Comparison of ENCODE assay signal across 8 cellular contexts in the genomic region with DNA sequence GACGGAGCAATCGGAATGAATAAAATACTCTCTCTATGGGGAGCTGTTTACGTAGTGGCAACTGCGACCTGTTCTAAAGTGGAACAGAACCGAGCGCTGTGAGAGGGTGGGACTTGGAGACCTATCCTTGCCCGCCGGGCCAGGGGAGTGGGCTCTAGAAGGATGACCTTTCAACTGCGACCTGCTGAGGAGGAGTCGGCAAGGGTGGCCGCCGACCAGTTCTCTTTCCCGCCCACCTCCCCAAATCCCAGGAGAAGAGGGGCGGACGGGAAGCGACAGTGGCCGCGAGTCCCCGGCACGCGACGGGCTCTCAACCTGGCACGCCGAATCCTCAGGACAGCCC. TPM values are rescaled to one million over a fixed set of nuclear protein-coding genes. Genes with fewer than 3 reads are reported as not detected.
DNase-seq lines count a peak whose midpoint lies in the region; ATAC-seq, FAIRE-seq and TF ChIP-seq lines count a peak whose summit lies in the region.

No MANE protein-coding gene starts in this region.

- H3K4me3 Mint-ChIP-seq in Caco-2 (ENCODE audit: unreplicated experiment) (peak overlapping the region; percentile 83), memory B cell (peak overlapping the region; percentile 96)

- ATAC-seq in GM21526 (IDR thresholded peaks at IDR 0.05; ENCODE audit: low FRiP score, unreplicated experiment) (peak; percentile 28), memory B cell (ENCODE audit: low read depth) (peak; percentile 35)
- ATAC-seq in activated CD4-positive, CD25-positive, alpha-beta regulatory T cell treated with anti-CD3 and anti-CD28 coated beads, Interleukin-2, amount 50 U/mL, for 24 hours, result peak; percentile 18 to 27

- H3K4me1 Mint-ChIP-seq in Caco-2 (ENCODE audit: low read depth, unreplicated experiment), result peaks cover 2% of the 10 kb centered on the region
- H3K4me1 Mint-ChIP-seq in memory B cell, result peaks cover 16% of the 10 kb centered on the region

- H3K27me3 ChIP-seq in Caco-2 (replicated peaks; ENCODE audit: control insufficient read depth, insufficient read depth, low read length) (no peaks in the 10 kb centered on the region), dorsolateral prefrontal cortex (no peaks in the 10 kb centered on the region)

- H3K9me3 ChIP-seq in Caco-2, result no peaks in the 10 kb centered on the region

- POLR2A ChIA-PET in Caco-2 (lab: Charles Lee), result interaction anchor here (1.5 kb wide), 1 partner anchor 553 kb away, joined by 3 read pairs; a partner anchor contains a TSS

- intact Hi-C loops in Caco-2 (cut with micrococcal nuclease; ENCODE audit: unreplicated experiment) (loop anchor here (1.0 to 10.0 kb wide), 7 partner anchors 22 to 760 kb away; a partner anchor contains a TSS), dorsolateral prefrontal cortex (cut with DNase I) (loop anchor here (1.0 to 10.0 kb wide), 7 partner anchors 31 to 553 kb away; a partner anchor contains a TSS)

- H3K9me3 Mint-ChIP-seq in Caco-2 (ENCODE audit: unreplicated experiment), result no peaks in the 10 kb centered on the region
- H3K9me3 Mint-ChIP-seq in memory B cell, result no peaks in the 10 kb centered on the region

- H3K4me3 ChIP-seq in Caco-2 (ENCODE audit: low read depth, low read length) (peak overlapping the region; percentile 73), LNCaP clone FGC (ENCODE audit: low read depth, low read length) (peak overlapping the region; percentile 88), dorsolateral prefrontal cortex (peak overlapping the region; percentile 52 to 100 (median 96))

- no peaks in the 10 kb centered on the region for H3K27me3 Mint-ChIP-seq in Caco-2 (ENCODE audit: insufficient read depth, unreplicated experiment)
- no peaks in the 10 kb centered on the region for H3K27me3 Mint-ChIP-seq in memory B cell

- peaks cover 28% of the 10 kb centered on the region for H3K4me1 ChIP-seq in Caco-2

- BruUV-seq in Caco-2 (replicated peaks; lab: Mats Ljungman, UMichigan), result no TSS peak

- H3K27ac Mint-ChIP-seq in Caco-2 (ENCODE audit: unreplicated experiment) (peak overlapping the region; percentile 81), memory B cell (peak overlapping the region; percentile 100)

- no peaks in the 10 kb centered on the region for H3K36me3 ChIP-seq in Caco-2 (ENCODE audit: control insufficient read depth, insufficient read depth, low read length)

- CTCF ChIA-PET in Caco-2 (lab: Charles Lee), result interaction anchor here (1.0 kb wide), 1 partner anchor 35 kb away, joined by 3 read pairs; no protein-coding TSS in a partner anchor

- TF ChIP-seq CTCF in Caco-2 (IDR thresholded peaks at IDR 0.05; ENCODE audit: insufficient read depth in 1 of 2, low read depth in 1 of 2, low read length in 1 of 2, severe bottlenecking in 1 of 2, unreplicated experiment in 1 of 2) (no peak), LNCaP clone FGC (IDR thresholded peaks at IDR 0.05; ENCODE audit: control insufficient read depth, extremely low read depth, insufficient read depth) (no peak), dorsolateral prefrontal cortex (IDR thresholded peaks at IDR 0.05 in 54 of 56, conservative IDR thresholded peaks at IDR 0.05 in 2 of 56; ENCODE audit: low read depth in 1 of 56, partially characterized antibody in 56 of 56) (no peak), D721Med (IDR thresholded peaks at IDR 0.05; ENCODE audit: insufficient read depth, missing control alignments) (no peak)

- FAIRE-seq in D721Med (lab: Jason Lieb, UNC), result no peak

- H3K36me3 Mint-ChIP-seq in Caco-2 (ENCODE audit: insufficient read depth, unreplicated experiment), result peaks cover 17% of the 10 kb centered on the region
- H3K36me3 Mint-ChIP-seq in memory B cell, result no peaks in the 10 kb centered on the region

- H3K27ac ChIP-seq in dorsolateral prefrontal cortex, result peak overlapping the region; percentile 3 to 98 (median 93)

- DNase-seq in Caco-2 (peak; percentile 38 to 53), LNCaP clone FGC (ENCODE audit: low read depth) (peak; percentile 6), dorsolateral prefrontal cortex (peak in 2 of 10 donors; percentile 46 to 53), memory B cell (ENCODE audit: low spot score in 2 of 2) (peak in 1 of 2 donors; percentile 48), D721Med (ENCODE audit: insufficient read length, low spot score) (no peak)
- DNase-seq in stimulated activated CD8-positive, alpha-beta memory T cell treated with anti-CD3 and anti-CD28 coated beads, Interleukin-7, amount 100 ng/mL, for 4 hours (ENCODE audit: low read depth in 2 of 2), result peak; percentile 21 to 28

RNA-seq across cellular contexts. Expression of a gene that starts 0.6 kb away (rescaled TPM):
- total RNA-seq in Caco-2 (2022) (15.9 and 17.9 TPM in 2 replicates), dorsolateral prefrontal cortex (10 to 100 TPM in 97 of 120 experiments, 1 to 10 TPM in 23; 7.4 to 15.4 (median 11.5) TPM)
